Comparison of ENCODE assay signal across 26 cellular contexts in the genomic region with DNA sequence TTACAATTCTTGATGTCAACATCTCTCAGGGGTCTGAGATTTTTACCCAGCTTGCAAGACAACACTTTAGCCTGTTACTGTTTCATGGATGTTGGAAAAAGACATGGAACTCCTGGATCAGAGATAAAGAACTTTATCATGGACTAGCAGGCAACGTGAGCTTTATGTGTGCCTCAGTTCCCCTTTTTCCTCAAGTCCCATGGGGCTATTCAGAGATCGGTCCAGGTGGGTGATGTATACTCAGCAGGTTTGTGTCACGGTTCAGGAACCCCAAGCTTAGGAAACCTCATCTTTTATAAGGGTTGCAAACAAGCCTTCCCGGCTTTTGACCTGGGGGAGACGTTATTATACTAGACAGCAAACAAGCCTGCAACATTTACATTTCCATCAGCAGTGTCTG.
"Had no signal": no experiment of that assay in that cellular context is flagged by ENCODE, and none has a peak within 500 bp of the region (broad histone marks: within the 10 kb centered on the region; RNA-seq: fewer than 3 reads in every experiment).

No MANE protein-coding gene starts in this region.

- H3K27me3 ChIP-seq: MG63, Peyer's patch, SJSA1 had no signal

- H3K4me1 ChIP-seq: SJSA1 had no signal

- DNase-seq: IMR-90, Karpas-422, KG1, MG63, NCI-H1092 treated with DMSO at 0.1 percent for 48 hours, NCI-H1436, NCI-H187, NCI-H2029, NCI-H2081 treated with DMSO at 0.1 percent for 48 hours, NCI-H2171, NCI-H226, NCI-H446, NCI-H510A, NCI-H524 treated with DMSO at 0.1 percent for 48 hours, NCI-H69, NCI-H774, OCI-M1, PC-9, Peyer's patch, SIG-M5, SW 1271, T-cell had no signal

- ATAC-seq: HepG2, Right ventricle myocardium inferior, T-cell had no signal

- H3K27ac ChIP-seq: PC-9, Peyer's patch, SJSA1, SK-N-MC had no signal

- H3K4me2 ChIP-seq: PC-9 had no signal

- H3K9me3 ChIP-seq: MG63, Peyer's patch, SJSA1 had no signal

- H2AFZ ChIP-seq: PC-9 had no signal

- H3K4me3 ChIP-seq: MG63, PC-9, Peyer's patch, SJSA1, SK-N-MC had no signal

- H3K36me3 ChIP-seq: MG63, Peyer's patch, SJSA1 had no signal
